ENCODE assay signal across 10 cellular contexts in genomic region chr11:72070486-72070885, GRCh38. TPM values are rescaled to one million over a fixed set of nuclear protein-coding genes. Genes with fewer than 3 reads are reported as not detected.
DNase-seq lines count a peak whose midpoint lies in the region; ATAC-seq and TF ChIP-seq lines count a peak whose summit lies in the region.
"Had no signal": no experiment of that assay in that cellular context is flagged by ENCODE, and none has a peak within 500 bp of the region (broad histone marks: within the 10 kb centered on the region; RNA-seq: fewer than 3 reads in every experiment).

No MANE protein-coding gene starts in this region.

- no peaks in the 10 kb centered on the region for H3K9me3 ChIP-seq in BLaER1
- H3K9me3 ChIP-seq in PC-9 (ENCODE audit: insufficient read depth, low read depth) = no peaks in the 10 kb centered on the region
- no peaks in the 10 kb centered on the region for H3K9me3 ChIP-seq in trophoblast cell (ENCODE audit: insufficient read depth, low read depth, low read length)

- H3K27ac ChIP-seq in BLaER1 (peak overlapping the region; percentile 67; the same call in 1 of the 2 replicates), PC-9 (peak overlapping the region; percentile 83), trophoblast cell (ENCODE audit: low read depth, low read length) (peak overlapping the region; percentile 45)

- whole genome bisulfite sequencing in trophoblast cell (ENCODE audit: extremely low coverage, insufficient coverage, insufficient read length) = no CpG with 5 or more reads among the region's 7 CpGs

- H2AFZ ChIP-seq in PC-9 (no peak overlapping the region), trophoblast cell (ENCODE audit: insufficient read depth, low read length, poor library complexity) (no peak overlapping the region)

- H4K12ac ChIP-seq in trophoblast cell (ENCODE audit: low read depth, low read length) = no peak overlapping the region

- POLR2A ChIA-PET in PC-9 (lab: Charles Lee; ENCODE audit: unreplicated experiment) = interaction anchor here (0.7 kb wide), 1 partner anchor 11 kb away, joined by 3 read pairs; no protein-coding TSS in a partner anchor

- H3K79me1 ChIP-seq in trophoblast cell (ENCODE audit: low read length) = peaks cover 16% of the 10 kb centered on the region

- H3K18ac ChIP-seq in trophoblast cell (ENCODE audit: low read length) = peak overlapping the region; percentile 70

- H3K9ac ChIP-seq in BLaER1 (no peak overlapping the region; the same call in 1 of the 2 replicates), trophoblast cell (ENCODE audit: low read length) (no peak overlapping the region)

- no peaks in the 10 kb centered on the region for H3K27me3 ChIP-seq in BLaER1
- H3K27me3 ChIP-seq in PC-9 (ENCODE audit: insufficient read depth, low read depth) = no peaks in the 10 kb centered on the region
- H3K27me3 ChIP-seq in trophoblast cell (ENCODE audit: insufficient read depth, low read length) = no peaks in the 10 kb centered on the region

- H3F3A ChIP-seq in PC-9 (ENCODE audit: insufficient read depth, low read depth) = peaks cover 41% of the 10 kb centered on the region

- H2BK5ac ChIP-seq in trophoblast cell (ENCODE audit: low read depth, low read length, poor library complexity) = peak overlapping the region; percentile 37

- H3K4me2 ChIP-seq in BLaER1 = peak overlapping the region; percentile 65
- peak overlapping the region; percentile 78 for H3K4me2 ChIP-seq in PC-9
- no peak overlapping the region for H3K4me2 ChIP-seq in trophoblast cell (ENCODE audit: low read length)

- H4K91ac ChIP-seq in trophoblast cell (ENCODE audit: low read depth, low read length) = peak overlapping the region; percentile 70

- H3K4me1 ChIP-seq in BLaER1 (peaks cover 77% of the 10 kb centered on the region), PC-9 (replicated peaks; ENCODE audit: insufficient read depth) (peaks cover 57% of the 10 kb centered on the region), trophoblast cell (ENCODE audit: control insufficient read depth in 1 of 2, insufficient read depth in 2 of 2, low read length in 2 of 2) (peaks cover 17 to 24% of the 10 kb centered on the region in 2 experiments)

- intact Hi-C loops in PC-9 (cut with micrococcal nuclease; ENCODE audit: unreplicated experiment) = loop anchor here (1.0 kb wide), 1 partner anchor 29 kb away; no protein-coding TSS in a partner anchor

- peaks cover 90% of the 10 kb centered on the region for H3K79me2 ChIP-seq in PC-9 (ENCODE audit: low read depth)
- peaks cover 7% of the 10 kb centered on the region for H3K79me2 ChIP-seq in trophoblast cell (ENCODE audit: control insufficient read depth, insufficient read depth, low read length, poor library complexity)

- H3K4me3 ChIP-seq in BLaER1 (no peak overlapping the region), PC-9 (peak overlapping the region; percentile 33), epithelial cell of proximal tubule (ENCODE audit: low read depth, low read length) (peak overlapping the region; percentile 14), trophoblast cell (ENCODE audit: low read depth, low read length) (no peak overlapping the region)

- peak overlapping the region; percentile 55 for H3K14ac ChIP-seq in trophoblast cell (ENCODE audit: low read length)

- no peak overlapping the region for H4K8ac ChIP-seq in trophoblast cell (ENCODE audit: low read depth, low read length)

- TSS peak; percentile 63 for BruUV-seq in PC-9 (replicated peaks; lab: Mats Ljungman, UMichigan)

- no peak for DNase-seq in PC-9
- no peak for DNase-seq in epithelial cell of proximal tubule (ENCODE audit: low read depth)
- no peak for DNase-seq in trophoblast cell
- DNase-seq in mucosa of gallbladder (ENCODE audit: low spot score) = no peak
- DNase-seq in stimulated activated CD4-positive, alpha-beta T cell treated with anti-CD3 and anti-CD28 coated beads, Interleukin-2, amount 100 ng/mL, for 48 hours = no peak
- no peak for DNase-seq in SIG-M5 treated with dmso at 0.1 percent for 504 hours (lab: John Stamatoyannopoulos, UW; ENCODE audit: unreplicated experiment)
- DNase-seq: activated T-cell treated with anti-CD3 and anti-CD28 coated beads, Interleukin-2, amount 50 U/mL, for 1 hour; DND-41 had no signal

- H3K4ac ChIP-seq in trophoblast cell (ENCODE audit: low read depth, low read length) = peak overlapping the region; percentile 83

- H3K36me3 ChIP-seq in BLaER1 (peaks cover 47% of the 10 kb centered on the region), PC-9 (ENCODE audit: low read depth) (peaks cover 24% of the 10 kb centered on the region), trophoblast cell (ENCODE audit: control insufficient read depth in 1 of 2, insufficient read depth in 2 of 2, low read length in 2 of 2) (peaks cover 6% of the 10 kb centered on the region in 2 experiments)

- H2AK5ac ChIP-seq in trophoblast cell (ENCODE audit: low read length) = peak overlapping the region; percentile 90

- H3K23ac ChIP-seq in trophoblast cell (ENCODE audit: low read length) = no peak overlapping the region

- TF ChIP-seq CTCF in PC-9 (conservative IDR thresholded peaks at IDR 0.05) (no peak), epithelial cell of proximal tubule (conservative IDR thresholded peaks at IDR 0.05; ENCODE audit: low read depth, low read length) (no peak)

- peak overlapping the region; percentile 89 for H2BK12ac ChIP-seq in trophoblast cell (ENCODE audit: low read length)

- no peak for ATAC-seq in GM19455 (IDR thresholded peaks at IDR 0.05; ENCODE audit: unreplicated experiment)

- H4K20me1 ChIP-seq in BLaER1 = peaks cover 68% of the 10 kb centered on the region
- peaks cover 4% of the 10 kb centered on the region; the same call in 1 of the 2 replicates for H4K20me1 ChIP-seq in PC-9 (ENCODE audit: insufficient read depth)

- CTCF ChIA-PET in PC-9 (lab: Charles Lee) = interaction anchor here (1.0 to 1.5 kb wide), 2 partner anchors 20 to 45 kb away, joined by 4 to 5 read pairs; no protein-coding TSS in a partner anchor

- peak overlapping the region; percentile 70 for H2BK120ac ChIP-seq in trophoblast cell (ENCODE audit: insufficient read depth, low read length, poor library complexity)

- no peaks in the 10 kb centered on the region for H3K9me2 ChIP-seq in PC-9 (ENCODE audit: insufficient read depth)

RNA-seq across cellular contexts. Expression of gene NUMA1, which starts 9.9 kb away (rescaled TPM):
- total RNA-seq in PC-9 (2021) (221 and 267 TPM in 2 replicates), epithelial cell of proximal tubule (116 TPM in 2 replicates), mucosa of gallbladder (261 TPM)
- polyA plus RNA-seq in trophoblast cell (2013) = 86.2 and 86.4 TPM in 2 replicates

RNA-seq across cellular contexts. Expression of gene LRRC51, which starts 10.2 kb away (rescaled TPM):
- 17.5 and 19.6 TPM in 2 replicates for total RNA-seq in PC-9 (2021)
- total RNA-seq in epithelial cell of proximal tubule = 3.7 and 6.7 TPM in 2 replicates
- polyA plus RNA-seq in trophoblast cell (2013) = 3.8 and 4.1 TPM in 2 replicates
- total RNA-seq in mucosa of gallbladder = 12.9 TPM

RNA-seq across cellular contexts. Expression of gene LAMTOR1, which starts 32.6 kb away (rescaled TPM):
- 94.6 and 107 TPM in 2 replicates for total RNA-seq in PC-9 (2021)
- total RNA-seq in epithelial cell of proximal tubule = 149 and 156 TPM in 2 replicates
- polyA plus RNA-seq in trophoblast cell (2013) = 74.4 and 74.6 TPM in 2 replicates
- total RNA-seq in mucosa of gallbladder = 81.7 TPM

RNA-seq across cellular contexts. Expression of gene TOMT, which starts 35.2 kb away (rescaled TPM):
- not detected in 2 replicates for total RNA-seq in PC-9 (2021)
- not detected in 2 replicates for total RNA-seq in epithelial cell of proximal tubule
- not detected in 2 replicates for polyA plus RNA-seq in trophoblast cell (2013)
- total RNA-seq in mucosa of gallbladder = not detected

RNA-seq across cellular contexts. Expression of gene ANAPC15, which starts 42.0 kb away (rescaled TPM):
- total RNA-seq in PC-9 (2021) (77.2 and 97.8 TPM in 2 replicates), epithelial cell of proximal tubule (66.6 and 87.4 TPM in 2 replicates), mucosa of gallbladder (33.3 TPM)
- 47.7 TPM in 2 replicates for polyA plus RNA-seq in trophoblast cell (2013)

Comparison
In these comparisons a context has a peak if more than half of its experiments do, and no peak if none do; other contexts are left out.
1. H3K4me3 ChIP-seq: peak in PC-9 (single experiment) and epithelial cell of proximal tubule (single experiment); none in BLaER1 (single experiment) and trophoblast cell (single experiment).
2. Peak in every context shown above with its lines, with median percentiles within 50 percentile points of each other: H3K27ac ChIP-seq.